Comparison of ENCODE assay signal across 1 cellular context in genomic region chr13:110109140-110109783, GRCh38.
TF ChIP-seq lines count a peak whose summit lies in the region.

No MANE protein-coding gene starts in this region.

TF ChIP-seq in H1, 55 proteins besides CTCF, POLR2A, EP300 and RAD21 (continued from another document):
- no peak for TF ChIP-seq TAF7 (optimal IDR thresholded peaks at IDR 0.05; ENCODE audit: borderline replicate concordance, low read depth, low read length)
- no peak for TF ChIP-seq ASH2L (IDR thresholded peaks at IDR 0.05; ENCODE audit: low read length)
- no peak for TF ChIP-seq GABPA (IDR thresholded peaks at IDR 0.05; ENCODE audit: borderline replicate concordance, insufficient read depth, low read length)
- TF ChIP-seq YY1 (IDR thresholded peaks at IDR 0.05; ENCODE audit: low read depth, low read length): no peak
- no peak for TF ChIP-seq KDM5A (IDR thresholded peaks at IDR 0.05; ENCODE audit: low read length)
- TF ChIP-seq CBX8 (IDR thresholded peaks at IDR 0.05; ENCODE audit: borderline replicate concordance, low read depth, low read length): no peak
- TF ChIP-seq BRCA1 (IDR thresholded peaks at IDR 0.05; ENCODE audit: low read depth, low read length): no peak
- no peak for TF ChIP-seq CHD1 (IDR thresholded peaks at IDR 0.05; ENCODE audit: low read depth, low read length)
- TF ChIP-seq PHF8 (conservative IDR thresholded peaks at IDR 0.05; ENCODE audit: low read depth, low read length): no peak
- TF ChIP-seq SP4 (IDR thresholded peaks at IDR 0.05; ENCODE audit: low read length): no peak
